ENCODE assay signal across 1 cellular context in genomic region chr5:176447538-176447981, GRCh38.
TF ChIP-seq lines count a peak whose summit lies in the region.

No MANE protein-coding gene starts in this region.

TF ChIP-seq in K562, 482 proteins besides CTCF, POLR2A, EP300 and RAD21 (continued from another document and continues in another):
- TF ChIP-seq THAP12 (CRISPR knock-in tag; IDR thresholded peaks at IDR 0.05) (no peak), ZBTB9 (CRISPR knock-in tag; IDR thresholded peaks at IDR 0.05) (no peak), ZNF766 (CRISPR knock-in tag; conservative IDR thresholded peaks at IDR 0.05) (peak; percentile 98), FOSL1 (tag; conservative IDR thresholded peaks at IDR 0.05) (peak; percentile 9; the same call in 1 of the 2 replicates), RFX7 (CRISPR knock-in tag; IDR thresholded peaks at IDR 0.05) (no peak), ZNF347 (CRISPR knock-in tag; IDR thresholded peaks at IDR 0.05; ENCODE audit: low read depth) (no peak), HDGF (IDR thresholded peaks at IDR 0.05) (no peak), SP1 (CRISPR knock-in tag; IDR thresholded peaks at IDR 0.05) (no peak), ZNF717 (CRISPR knock-in tag; IDR thresholded peaks at IDR 0.05) (no peak), RBM14 (IDR thresholded peaks at IDR 0.05; ENCODE audit: borderline replicate concordance, insufficient read depth, low read depth, low read length) (no peak), POU5F1 (IDR thresholded peaks at IDR 0.05; ENCODE audit: borderline replicate concordance, low read depth, low read length, partially characterized antibody) (no peak), PHTF2 (CRISPR knock-in tag; IDR thresholded peaks at IDR 0.05) (no peak), HNRNPUL1 (IDR thresholded peaks at IDR 0.05; ENCODE audit: low read length) (no peak), PKNOX1 (IDR thresholded peaks at IDR 0.05) (no peak), ZNF197 (CRISPR knock-in tag; IDR thresholded peaks at IDR 0.05; ENCODE audit: low read depth) (no peak), PHF8 (IDR thresholded peaks at IDR 0.05; ENCODE audit: borderline replicate concordance, low read length) (peak; percentile 53; the same call in 1 of the 2 replicates), KDM2B (CRISPR knock-in tag; IDR thresholded peaks at IDR 0.05) (peak; percentile 14; the same call in 1 of the 2 replicates), RBM15 (IDR thresholded peaks at IDR 0.05; ENCODE audit: insufficient read depth, low read length) (no peak), ZNF609 (CRISPR knock-in tag; IDR thresholded peaks at IDR 0.05; ENCODE audit: borderline replicate concordance) (no peak), ATF4 (CRISPR knock-in tag; IDR thresholded peaks at IDR 0.05) (no peak), MBD2 (IDR thresholded peaks at IDR 0.05; ENCODE audit: borderline replicate concordance, low read depth) (peak; percentile 10; the same call in 1 of the 2 replicates), FOXA1 (IDR thresholded peaks at IDR 0.05; ENCODE audit: borderline replicate concordance) (no peak), NR4A1 (CRISPR knock-in tag; IDR thresholded peaks at IDR 0.05) (no peak), NR4A1 (tag; IDR thresholded peaks at IDR 0.05) (peak; percentile 40; the same call in 1 of the 2 replicates), EGR1 (conservative IDR thresholded peaks at IDR 0.05) (no peak), PTRF (tag; IDR thresholded peaks at IDR 0.05) (no peak), THAP7 (CRISPR knock-in tag; IDR thresholded peaks at IDR 0.05) (no peak), OTX1 (CRISPR knock-in tag; IDR thresholded peaks at IDR 0.05) (peak; percentile 45; the same call in 1 of the 2 replicates), GATAD2A (IDR thresholded peaks at IDR 0.05) (no peak), TEAD4 (IDR thresholded peaks at IDR 0.05; ENCODE audit: low read length) (0 out of 2 replicates have a peak, but pooled peaks have one; percentile 11), TEAD4 (CRISPR knock-in tag; IDR thresholded peaks at IDR 0.05; ENCODE audit: borderline replicate concordance) (no peak)
- TF ChIP-seq, protein P1, sequence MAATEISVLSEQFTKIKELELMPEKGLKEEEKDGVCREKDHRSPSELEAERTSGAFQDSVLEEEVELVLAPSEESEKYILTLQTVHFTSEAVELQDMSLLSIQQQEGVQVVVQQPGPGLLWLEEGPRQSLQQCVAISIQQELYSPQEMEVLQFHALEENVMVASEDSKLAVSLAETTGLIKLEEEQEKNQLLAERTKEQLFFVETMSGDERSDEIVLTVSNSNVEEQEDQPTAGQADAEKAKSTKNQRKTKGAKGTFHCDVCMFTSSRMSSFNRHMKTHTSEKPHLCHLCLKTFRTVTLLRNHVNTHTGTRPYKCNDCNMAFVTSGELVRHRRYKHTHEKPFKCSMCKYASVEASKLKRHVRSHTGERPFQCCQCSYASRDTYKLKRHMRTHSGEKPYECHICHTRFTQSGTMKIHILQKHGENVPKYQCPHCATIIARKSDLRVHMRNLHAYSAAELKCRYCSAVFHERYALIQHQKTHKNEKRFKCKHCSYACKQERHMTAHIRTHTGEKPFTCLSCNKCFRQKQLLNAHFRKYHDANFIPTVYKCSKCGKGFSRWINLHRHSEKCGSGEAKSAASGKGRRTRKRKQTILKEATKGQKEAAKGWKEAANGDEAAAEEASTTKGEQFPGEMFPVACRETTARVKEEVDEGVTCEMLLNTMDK (IDR thresholded peaks at IDR 0.05; ENCODE audit: borderline replicate concordance, insufficient read depth, low read depth, low read length, poor library complexity, severe bottlenecking): no peak
- TF ChIP-seq, protein P2, sequence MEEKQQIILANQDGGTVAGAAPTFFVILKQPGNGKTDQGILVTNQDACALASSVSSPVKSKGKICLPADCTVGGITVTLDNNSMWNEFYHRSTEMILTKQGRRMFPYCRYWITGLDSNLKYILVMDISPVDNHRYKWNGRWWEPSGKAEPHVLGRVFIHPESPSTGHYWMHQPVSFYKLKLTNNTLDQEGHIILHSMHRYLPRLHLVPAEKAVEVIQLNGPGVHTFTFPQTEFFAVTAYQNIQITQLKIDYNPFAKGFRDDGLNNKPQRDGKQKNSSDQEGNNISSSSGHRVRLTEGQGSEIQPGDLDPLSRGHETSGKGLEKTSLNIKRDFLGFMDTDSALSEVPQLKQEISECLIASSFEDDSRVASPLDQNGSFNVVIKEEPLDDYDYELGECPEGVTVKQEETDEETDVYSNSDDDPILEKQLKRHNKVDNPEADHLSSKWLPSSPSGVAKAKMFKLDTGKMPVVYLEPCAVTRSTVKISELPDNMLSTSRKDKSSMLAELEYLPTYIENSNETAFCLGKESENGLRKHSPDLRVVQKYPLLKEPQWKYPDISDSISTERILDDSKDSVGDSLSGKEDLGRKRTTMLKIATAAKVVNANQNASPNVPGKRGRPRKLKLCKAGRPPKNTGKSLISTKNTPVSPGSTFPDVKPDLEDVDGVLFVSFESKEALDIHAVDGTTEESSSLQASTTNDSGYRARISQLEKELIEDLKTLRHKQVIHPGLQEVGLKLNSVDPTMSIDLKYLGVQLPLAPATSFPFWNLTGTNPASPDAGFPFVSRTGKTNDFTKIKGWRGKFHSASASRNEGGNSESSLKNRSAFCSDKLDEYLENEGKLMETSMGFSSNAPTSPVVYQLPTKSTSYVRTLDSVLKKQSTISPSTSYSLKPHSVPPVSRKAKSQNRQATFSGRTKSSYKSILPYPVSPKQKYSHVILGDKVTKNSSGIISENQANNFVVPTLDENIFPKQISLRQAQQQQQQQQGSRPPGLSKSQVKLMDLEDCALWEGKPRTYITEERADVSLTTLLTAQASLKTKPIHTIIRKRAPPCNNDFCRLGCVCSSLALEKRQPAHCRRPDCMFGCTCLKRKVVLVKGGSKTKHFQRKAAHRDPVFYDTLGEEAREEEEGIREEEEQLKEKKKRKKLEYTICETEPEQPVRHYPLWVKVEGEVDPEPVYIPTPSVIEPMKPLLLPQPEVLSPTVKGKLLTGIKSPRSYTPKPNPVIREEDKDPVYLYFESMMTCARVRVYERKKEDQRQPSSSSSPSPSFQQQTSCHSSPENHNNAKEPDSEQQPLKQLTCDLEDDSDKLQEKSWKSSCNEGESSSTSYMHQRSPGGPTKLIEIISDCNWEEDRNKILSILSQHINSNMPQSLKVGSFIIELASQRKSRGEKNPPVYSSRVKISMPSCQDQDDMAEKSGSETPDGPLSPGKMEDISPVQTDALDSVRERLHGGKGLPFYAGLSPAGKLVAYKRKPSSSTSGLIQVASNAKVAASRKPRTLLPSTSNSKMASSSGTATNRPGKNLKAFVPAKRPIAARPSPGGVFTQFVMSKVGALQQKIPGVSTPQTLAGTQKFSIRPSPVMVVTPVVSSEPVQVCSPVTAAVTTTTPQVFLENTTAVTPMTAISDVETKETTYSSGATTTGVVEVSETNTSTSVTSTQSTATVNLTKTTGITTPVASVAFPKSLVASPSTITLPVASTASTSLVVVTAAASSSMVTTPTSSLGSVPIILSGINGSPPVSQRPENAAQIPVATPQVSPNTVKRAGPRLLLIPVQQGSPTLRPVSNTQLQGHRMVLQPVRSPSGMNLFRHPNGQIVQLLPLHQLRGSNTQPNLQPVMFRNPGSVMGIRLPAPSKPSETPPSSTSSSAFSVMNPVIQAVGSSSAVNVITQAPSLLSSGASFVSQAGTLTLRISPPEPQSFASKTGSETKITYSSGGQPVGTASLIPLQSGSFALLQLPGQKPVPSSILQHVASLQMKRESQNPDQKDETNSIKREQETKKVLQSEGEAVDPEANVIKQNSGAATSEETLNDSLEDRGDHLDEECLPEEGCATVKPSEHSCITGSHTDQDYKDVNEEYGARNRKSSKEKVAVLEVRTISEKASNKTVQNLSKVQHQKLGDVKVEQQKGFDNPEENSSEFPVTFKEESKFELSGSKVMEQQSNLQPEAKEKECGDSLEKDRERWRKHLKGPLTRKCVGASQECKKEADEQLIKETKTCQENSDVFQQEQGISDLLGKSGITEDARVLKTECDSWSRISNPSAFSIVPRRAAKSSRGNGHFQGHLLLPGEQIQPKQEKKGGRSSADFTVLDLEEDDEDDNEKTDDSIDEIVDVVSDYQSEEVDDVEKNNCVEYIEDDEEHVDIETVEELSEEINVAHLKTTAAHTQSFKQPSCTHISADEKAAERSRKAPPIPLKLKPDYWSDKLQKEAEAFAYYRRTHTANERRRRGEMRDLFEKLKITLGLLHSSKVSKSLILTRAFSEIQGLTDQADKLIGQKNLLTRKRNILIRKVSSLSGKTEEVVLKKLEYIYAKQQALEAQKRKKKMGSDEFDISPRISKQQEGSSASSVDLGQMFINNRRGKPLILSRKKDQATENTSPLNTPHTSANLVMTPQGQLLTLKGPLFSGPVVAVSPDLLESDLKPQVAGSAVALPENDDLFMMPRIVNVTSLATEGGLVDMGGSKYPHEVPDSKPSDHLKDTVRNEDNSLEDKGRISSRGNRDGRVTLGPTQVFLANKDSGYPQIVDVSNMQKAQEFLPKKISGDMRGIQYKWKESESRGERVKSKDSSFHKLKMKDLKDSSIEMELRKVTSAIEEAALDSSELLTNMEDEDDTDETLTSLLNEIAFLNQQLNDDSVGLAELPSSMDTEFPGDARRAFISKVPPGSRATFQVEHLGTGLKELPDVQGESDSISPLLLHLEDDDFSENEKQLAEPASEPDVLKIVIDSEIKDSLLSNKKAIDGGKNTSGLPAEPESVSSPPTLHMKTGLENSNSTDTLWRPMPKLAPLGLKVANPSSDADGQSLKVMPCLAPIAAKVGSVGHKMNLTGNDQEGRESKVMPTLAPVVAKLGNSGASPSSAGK (IDR thresholded peaks at IDR 0.05): no peak
